1 cellular context compared by ENCODE assay signal in genomic region chr14:67717048-67717447, GRCh38.
A peak's percentile ranks its signal among the peaks of the same experiment; 100 is the strongest.
TF ChIP-seq lines count a peak whose summit lies in the region.

No MANE protein-coding gene starts in this region.

TF ChIP-seq in HepG2, 621 proteins besides CTCF, POLR2A, EP300 and RAD21 (continued from another document and continues in another):
- TF ChIP-seq HNF1A (IDR thresholded peaks at IDR 0.05; ENCODE audit: low read depth) (peak; percentile 75), HNF1A (CRISPR knock-in tag; IDR thresholded peaks at IDR 0.05; ENCODE audit: borderline replicate concordance) (peak; percentile 50; the same call in 1 of the 2 replicates), CREM (IDR thresholded peaks at IDR 0.05) (peak; percentile 32; the same call in 1 of the 2 replicates), CREM (CRISPR knock-in tag; IDR thresholded peaks at IDR 0.05) (no peak), ZNF331 (CRISPR knock-in tag; IDR thresholded peaks at IDR 0.05) (no peak), ESRRA (CRISPR knock-in tag; IDR thresholded peaks at IDR 0.05; ENCODE audit: low read depth) (no peak), U2AF2 (IDR thresholded peaks at IDR 0.05; ENCODE audit: low read depth, low read length) (no peak), GFI1 (CRISPR knock-in tag; IDR thresholded peaks at IDR 0.05; ENCODE audit: borderline replicate concordance) (no peak), THAP8 (CRISPR knock-in tag; IDR thresholded peaks at IDR 0.05; ENCODE audit: borderline replicate concordance) (no peak), ZFX (CRISPR knock-in tag; IDR thresholded peaks at IDR 0.05; ENCODE audit: low read depth) (no peak), FOXP1 (IDR thresholded peaks at IDR 0.05) (no peak), FOXP1 (CRISPR knock-in tag; IDR thresholded peaks at IDR 0.05) (peak; percentile 83), E2F2 (CRISPR knock-in tag; IDR thresholded peaks at IDR 0.05; ENCODE audit: borderline replicate concordance) (no peak), U2AF1 (optimal IDR thresholded peaks at IDR 0.05; ENCODE audit: low read depth, low read length) (no peak), JDP2 (CRISPR knock-in tag; IDR thresholded peaks at IDR 0.05; ENCODE audit: borderline replicate concordance) (no peak), SRSF4 (IDR thresholded peaks at IDR 0.05; ENCODE audit: low read depth, low read length, poor library complexity, severe bottlenecking) (no peak), ONECUT2 (CRISPR knock-in tag; IDR thresholded peaks at IDR 0.05) (no peak), DNMT3B (CRISPR knock-in tag; conservative IDR thresholded peaks at IDR 0.05) (no peak), ELF1 (CRISPR knock-in tag; IDR thresholded peaks at IDR 0.05) (no peak), SP140L (CRISPR knock-in tag; IDR thresholded peaks at IDR 0.05; ENCODE audit: borderline replicate concordance) (no peak), ZNF20 (CRISPR knock-in tag; IDR thresholded peaks at IDR 0.05) (no peak), TOE1 (CRISPR knock-in tag; IDR thresholded peaks at IDR 0.05) (no peak), CBX5 (CRISPR knock-in tag; IDR thresholded peaks at IDR 0.05; ENCODE audit: borderline replicate concordance) (no peak), FOXA1 (IDR thresholded peaks at IDR 0.05) (no peak), FOXA1 (CRISPR knock-in tag; IDR thresholded peaks at IDR 0.05) (no peak), ZNF883 (CRISPR knock-in tag; IDR thresholded peaks at IDR 0.05; ENCODE audit: not compliant biosample characterization) (no peak), SNAPC5 (CRISPR knock-in tag; IDR thresholded peaks at IDR 0.05; ENCODE audit: borderline replicate concordance) (no peak), ZNF660 (CRISPR knock-in tag; IDR thresholded peaks at IDR 0.05; ENCODE audit: borderline replicate concordance, low read depth) (no peak), IKZF4 (CRISPR knock-in tag; IDR thresholded peaks at IDR 0.05; ENCODE audit: borderline replicate concordance, low read depth, not compliant biosample characterization) (no peak), ZNF24 (IDR thresholded peaks at IDR 0.05) (no peak), AKNA (CRISPR knock-in tag; IDR thresholded peaks at IDR 0.05; ENCODE audit: borderline replicate concordance) (no peak), ZNF263 (CRISPR knock-in tag; IDR thresholded peaks at IDR 0.05) (no peak), MED8 (CRISPR knock-in tag; IDR thresholded peaks at IDR 0.05; ENCODE audit: insufficient replicate concordance) (no peak), ZNF253 (CRISPR knock-in tag; IDR thresholded peaks at IDR 0.05; ENCODE audit: borderline replicate concordance) (no peak), ZHX1 (CRISPR knock-in tag; IDR thresholded peaks at IDR 0.05; ENCODE audit: low read depth) (no peak), RNF2 (conservative IDR thresholded peaks at IDR 0.05; ENCODE audit: low read depth) (no peak), E2F5 (CRISPR knock-in tag; conservative IDR thresholded peaks at IDR 0.05) (no peak), CREB3 (CRISPR knock-in tag; IDR thresholded peaks at IDR 0.05) (no peak), GATAD2A (CRISPR knock-in tag; IDR thresholded peaks at IDR 0.05) (peak; percentile 22; the same call in 1 of the 2 replicates), HOXA5 (CRISPR knock-in tag; IDR thresholded peaks at IDR 0.05) (no peak), ZBTB7A (CRISPR knock-in tag; IDR thresholded peaks at IDR 0.05) (no peak), NBN (conservative IDR thresholded peaks at IDR 0.05) (no peak), HCFC1 (IDR thresholded peaks at IDR 0.05; ENCODE audit: low read depth, low read length) (no peak), PAXIP1 (CRISPR knock-in tag; conservative IDR thresholded peaks at IDR 0.05) (peak; percentile 79), GPBP1L1 (CRISPR knock-in tag; IDR thresholded peaks at IDR 0.05) (no peak), FOXO1 (CRISPR knock-in tag; IDR thresholded peaks at IDR 0.05) (no peak)
